In the genomic region with DNA sequence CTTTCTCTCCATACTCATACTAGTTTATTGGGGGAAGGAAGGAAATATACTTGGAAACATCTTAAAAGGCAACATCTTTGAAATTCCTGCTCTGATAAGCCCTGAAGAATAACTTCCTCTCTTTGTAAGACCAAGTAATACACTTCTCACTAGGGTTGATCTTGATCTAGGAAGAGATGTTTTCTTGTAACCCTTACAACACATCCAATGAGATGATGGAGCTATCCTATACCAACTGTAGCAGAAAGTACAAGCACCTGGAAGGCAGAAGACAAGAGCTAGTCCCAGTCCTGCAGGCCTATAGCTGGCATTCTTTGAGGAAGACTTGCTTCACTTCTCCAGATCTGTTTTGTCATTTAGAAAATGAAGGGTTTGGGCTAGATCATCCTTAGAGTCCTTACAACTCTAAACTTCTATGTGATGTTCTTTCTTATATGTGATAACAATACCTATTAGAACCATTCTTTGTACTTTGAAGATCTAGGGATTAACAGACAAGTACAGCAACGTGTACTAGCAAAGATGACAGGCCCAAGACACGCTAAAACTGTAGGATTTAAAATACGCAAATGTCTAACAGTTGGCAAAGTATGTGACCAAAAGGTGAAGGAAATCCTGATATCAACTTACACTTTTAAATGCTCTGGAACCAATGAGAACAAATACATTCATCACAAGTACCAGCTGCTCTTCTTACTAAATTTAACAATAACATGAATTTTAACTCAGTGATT, we compare ENCODE assay signal across 8 cellular contexts. TPM values are rescaled to one million over a fixed set of nuclear protein-coding genes. Genes with fewer than 3 reads are reported as not detected.
A peak's percentile ranks its signal among the peaks of the same experiment; 100 is the strongest.
DNase-seq lines count a peak whose midpoint lies in the region; ATAC-seq and TF ChIP-seq lines count a peak whose summit lies in the region.

No MANE protein-coding gene starts in this region.

- H3K4me3 ChIP-seq in suprapubic skin = peak overlapping the region; percentile 76

- no peaks in the 10 kb centered on the region for H3K27me3 Mint-ChIP-seq in activated T-cell treated with anti-CD3 and anti-CD28 coated beads, Interleukin-2, amount 50 U/mL, for 4 hours (ENCODE audit: low read depth)
- H3K27me3 Mint-ChIP-seq in T-helper 17 cell (no peaks in the 10 kb centered on the region), immature natural killer cell (ENCODE audit: low read depth in 3 of 3) (peaks cover 5 to 20% (median 15%) of the 10 kb centered on the region in 3 donors)

- H3K27ac ChIP-seq in suprapubic skin = peak overlapping the region; percentile 86

- H3K4me1 ChIP-seq in suprapubic skin = peaks cover 34% of the 10 kb centered on the region

- H3K27ac Mint-ChIP-seq in T-helper 17 cell = peak overlapping the region; percentile 99
- peak overlapping the region; percentile 87 to 98 (median 98) for H3K27ac Mint-ChIP-seq in immature natural killer cell

- TF ChIP-seq POLR2A in suprapubic skin (IDR thresholded peaks at IDR 0.05) = no peak

- no peak for TF ChIP-seq CTCF in suprapubic skin (IDR thresholded peaks at IDR 0.05)

- DNase-seq in activated T-cell treated with anti-CD3 and anti-CD28 coated beads, Interleukin-2, amount 50 U/mL, for 4 hours = no peak
- no peak for DNase-seq in activated T-cell treated with anti-CD3 and anti-CD28 coated beads, Interleukin-2, amount 50 U/mL, for 48 hours
- DNase-seq in T-helper 17 cell (no peak), immature natural killer cell (no peak), suprapubic skin (ENCODE audit: low spot score in 2 of 2) (no peak), LoVo (ENCODE audit: low spot score) (no peak), left lobe of liver (ENCODE audit: low spot score) (no peak)

- no peaks in the 10 kb centered on the region for H3K27me3 ChIP-seq in suprapubic skin

- H3K9me3 ChIP-seq in T-helper 17 cell (ENCODE audit: control insufficient read depth, low read length, poor library complexity, severe bottlenecking) (no peaks in the 10 kb centered on the region), suprapubic skin (no peaks in the 10 kb centered on the region)

- no peak for ATAC-seq in activated T-cell treated with anti-CD3 and anti-CD28 coated beads, Interleukin-2, amount 50 U/mL, for 4 hours
- ATAC-seq in T-helper 17 cell (no peak), left lobe of liver (no peak), GM18861 (IDR thresholded peaks at IDR 0.05; ENCODE audit: unreplicated experiment) (no peak)

- peaks cover 75% of the 10 kb centered on the region for H3K4me1 Mint-ChIP-seq in activated T-cell treated with anti-CD3 and anti-CD28 coated beads, Interleukin-2, amount 50 U/mL, for 4 hours (ENCODE audit: low read depth)
- H3K4me1 Mint-ChIP-seq in T-helper 17 cell (peaks cover 49% of the 10 kb centered on the region), immature natural killer cell (peaks cover 60 to 63% of the 10 kb centered on the region in 2 donors)

- H3K9me3 Mint-ChIP-seq in activated T-cell treated with anti-CD3 and anti-CD28 coated beads, Interleukin-2, amount 50 U/mL, for 4 hours = no peaks in the 10 kb centered on the region
- no peaks in the 10 kb centered on the region for H3K9me3 Mint-ChIP-seq in immature natural killer cell

- no peak for TF ChIP-seq EP300 in suprapubic skin (IDR thresholded peaks at IDR 0.05)

- H3K36me3 Mint-ChIP-seq in activated T-cell treated with anti-CD3 and anti-CD28 coated beads, Interleukin-2, amount 50 U/mL, for 4 hours (ENCODE audit: insufficient read depth) = peaks cover 4% of the 10 kb centered on the region
- H3K36me3 Mint-ChIP-seq in T-helper 17 cell (ENCODE audit: low read depth) = no peaks in the 10 kb centered on the region
- H3K36me3 Mint-ChIP-seq in immature natural killer cell = no peaks in the 10 kb centered on the region

- peak overlapping the region; percentile 94 for H3K4me3 Mint-ChIP-seq in activated T-cell treated with anti-CD3 and anti-CD28 coated beads, Interleukin-2, amount 50 U/mL, for 4 hours
- H3K4me3 Mint-ChIP-seq in T-helper 17 cell (peak overlapping the region; percentile 93), immature natural killer cell (peak overlapping the region; percentile 91 to 97 (median 95))

- WGBS in suprapubic skin = 52% methylated on average over 3 of the region's 3 CpGs

- no peaks in the 10 kb centered on the region for H3K36me3 ChIP-seq in suprapubic skin

RNA-seq across cellular contexts. Expression of a gene that starts 1.8 kb away (rescaled TPM):
- total RNA-seq in activated T-cell treated with anti-CD3 and anti-CD28 coated beads, Interleukin-2, amount 50 U/mL, for 4 hours = 10 to 100 TPM; 75.0 to 91.5 (median 78.3) TPM
- total RNA-seq in T-helper 17 cell (100 to 1,000 TPM; 232 to 246 TPM), suprapubic skin (10 to 100 TPM in 3 of 4 donors, 1 to 10 TPM in 1; 6.3 to 34.4 (median 17.8) TPM), left lobe of liver (7.9 TPM)
- 100 to 1,000 TPM in 1 of 3 donors, 10 to 100 TPM in 2; 58.0 to 125 (median 65.6) TPM for polyA plus RNA-seq in immature natural killer cell
